ENCODE assay signal across 8 cellular contexts in genomic region chr2:28753043-28753683, GRCh38. TPM values are rescaled to one million over a fixed set of nuclear protein-coding genes. Genes with fewer than 3 reads are reported as not detected.
DNase-seq lines count a peak whose midpoint lies in the region; ATAC-seq, FAIRE-seq and TF ChIP-seq lines count a peak whose summit lies in the region.

No MANE protein-coding gene starts in this region.

- peaks cover 2% of the 10 kb centered on the region for H3K36me3 ChIP-seq in bronchial epithelial cell (ENCODE audit: control insufficient read depth, insufficient read depth, low read length)

- ATAC-seq in GM18907 (IDR thresholded peaks at IDR 0.05; ENCODE audit: unreplicated experiment) = no peak
- no peak for ATAC-seq in GM19463 (IDR thresholded peaks at IDR 0.05; ENCODE audit: unreplicated experiment)

- H3K27ac Mint-ChIP-seq in T-helper 2 cell treated with Interferon-gamma antibody and Interleukin-4, amounts not matched to agents 5 μg/mL and 100 μg/mL, for 36 hours = peak overlapping the region; percentile 96

- TF ChIP-seq CTCF in LNCAP (IDR thresholded peaks at IDR 0.05) (peak; percentile 64), bronchial epithelial cell (IDR thresholded peaks at IDR 0.05; ENCODE audit: insufficient read depth, low read length, severe bottlenecking) (peak; percentile 53)

- H3K36me3 Mint-ChIP-seq in T-helper 2 cell treated with Interferon-gamma antibody and Interleukin-4, amounts not matched to agents 5 μg/mL and 100 μg/mL, for 36 hours (ENCODE audit: low read depth) = peaks cover 24% of the 10 kb centered on the region

- no peaks in the 10 kb centered on the region for H3K27me3 Mint-ChIP-seq in T-helper 2 cell treated with Interferon-gamma antibody and Interleukin-4, amounts not matched to agents 5 μg/mL and 100 μg/mL, for 36 hours (ENCODE audit: low read depth)

- no peaks in the 10 kb centered on the region for H3K9me3 Mint-ChIP-seq in T-helper 2 cell treated with Interferon-gamma antibody and Interleukin-4, amounts not matched to agents 5 μg/mL and 100 μg/mL, for 36 hours

- FAIRE-seq in bronchial epithelial cell (lab: Jason Lieb, UNC) = no peak

- peak overlapping the region; percentile 96 for H3K4me3 ChIP-seq in bronchial epithelial cell (ENCODE audit: low read depth, low read length)

- peak overlapping the region; percentile 92 for H3K4me3 Mint-ChIP-seq in T-helper 2 cell treated with Interferon-gamma antibody and Interleukin-4, amounts not matched to agents 5 μg/mL and 100 μg/mL, for 36 hours

- H3K27me3 ChIP-seq in bronchial epithelial cell (ENCODE audit: control insufficient read depth, insufficient read depth, low read length) = no peaks in the 10 kb centered on the region

- DNase-seq in DMS79 treated with DMSO at 0.1 percent for 48 hours (lab: John Stamatoyannopoulos, UW) (peak; percentile 49), bronchial epithelial cell (ENCODE audit: low read depth) (peak; percentile 83), kidney tubule cell (ENCODE audit: low spot score) (peak; percentile 84)
- peak; percentile 41 for DNase-seq in T-helper 2 cell treated with Interferon-gamma antibody and Interleukin-4, amounts not matched to agents 5 μg/mL and 100 μg/mL, for 36 hours (ENCODE audit: low spot score)
- DNase-seq in stimulated activated CD4-positive, alpha-beta T cell treated with anti-CD3 and anti-CD28 coated beads, Interleukin-2, amount 100 ng/mL, for 4 hours (ENCODE audit: low read depth) = peak; percentile 42

- H3K4me1 Mint-ChIP-seq in T-helper 2 cell treated with Interferon-gamma antibody and Interleukin-4, amounts not matched to agents 5 μg/mL and 100 μg/mL, for 36 hours (ENCODE audit: low read depth) = peaks cover 58% of the 10 kb centered on the region

RNA-seq across cellular contexts. Expression of gene PPP1CB, which starts 1.5 kb away (rescaled TPM):
- total RNA-seq in bronchial epithelial cell = 328 and 365 TPM in 2 replicates

RNA-seq across cellular contexts. Expression of gene SPDYA, which starts 57.5 kb away (rescaled TPM):
- total RNA-seq in bronchial epithelial cell = 0.79 and 1.4 TPM in 2 replicates
